40 cellular contexts compared by ENCODE assay signal in the genomic region with DNA sequence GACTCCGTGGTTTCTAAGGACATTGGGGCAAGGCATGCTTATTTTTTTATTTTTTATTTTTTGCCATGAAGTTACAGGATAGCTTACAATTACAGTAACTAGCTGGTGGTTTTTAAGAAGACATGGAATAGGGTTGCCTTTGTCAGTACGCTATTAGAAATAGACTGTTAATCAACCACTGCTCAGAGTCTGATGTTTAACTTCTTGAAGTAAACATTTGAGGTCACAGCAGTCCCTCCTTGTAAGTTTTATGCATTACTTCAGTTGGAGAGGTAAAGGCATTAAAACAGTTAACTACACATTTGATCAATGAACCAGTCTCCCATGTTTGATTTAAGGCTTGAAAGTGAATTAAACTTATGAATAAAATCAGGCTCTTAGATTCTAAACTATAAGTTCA. TPM values are rescaled to one million over a fixed set of nuclear protein-coding genes. Genes with fewer than 3 reads are reported as not detected.
"Had no signal": no experiment of that assay in that cellular context is flagged by ENCODE, and none has a peak within 500 bp of the region (broad histone marks: within the 10 kb centered on the region; RNA-seq: fewer than 3 reads in every experiment).

No MANE protein-coding gene starts in this region.

- H3K9me3 ChIP-seq: adrenal gland, breast epithelium, colonic mucosa, esophagus squamous epithelium, gastroesophageal sphincter, heart right ventricle had no signal

- DNase-seq: activated B cell treated with CpG ODN at 0.5 μM for 24 hours; activated CD4-positive, alpha-beta T cell treated with anti-CD3 and anti-CD28 coated beads for 48 hours; activated CD4-positive, alpha-beta T cell treated with anti-CD3 and anti-CD28 coated beads, Interleukin-2, amount 50 U/mL, for 1 hour; activated CD4-positive, alpha-beta T cell treated with anti-CD3 and anti-CD28 coated beads, Interleukin-2, amount 50 U/mL, for 48 hours; activated CD8-positive, alpha-beta memory T cell treated with anti-CD3 and anti-CD28 coated beads for 24 hours; activated CD8-positive, alpha-beta T cell treated with anti-CD3 and anti-CD28 coated beads for 36 hours; activated effector memory CD4-positive, alpha-beta T cell treated with Interleukin-2 at 50 U/mL for 16 hours; activated gamma-delta T cell treated with Interleukin-2 at 50 U/mL for 16 hours; activated naive CD4-positive, alpha-beta T cell treated with Interleukin-2 at 50 U/mL for 16 hours; activated naive CD8-positive, alpha-beta T cell treated with anti-CD3 and anti-CD28 coated beads for 36 hours; activated naive CD8-positive, alpha-beta T cell treated with anti-CD3 and anti-CD28 coated beads, Interleukin-2, amount 50 U/mL, for 24 hours; activated T-cell treated with anti-CD3 and anti-CD28 coated beads, Interleukin-2, amount 50 U/mL, for 4 hours; adrenal gland; amygdala; aorta; central memory CD4-positive, alpha-beta T cell; cerebellar nuclear complex; colonic mucosa; dorsolateral prefrontal cortex; effector memory CD4-positive, alpha-beta T cell; endodermal cell; esophagus squamous epithelium; foreskin melanocyte; heart right ventricle; T-helper 1 cell; T-helper 17 cell; T1000; WERI-Rb-1 had no signal

- H3K27ac ChIP-seq: adrenal gland, breast epithelium, cardiac muscle cell, colonic mucosa, dorsolateral prefrontal cortex, esophagus squamous epithelium, gastroesophageal sphincter, heart right ventricle, WERI-Rb-1 had no signal

- H3K36me3 ChIP-seq: adrenal gland, breast epithelium, cardiac muscle cell, colonic mucosa, esophagus squamous epithelium, gastroesophageal sphincter, heart right ventricle, WERI-Rb-1 had no signal

- H3K27me3 ChIP-seq: adrenal gland, breast epithelium, cardiac muscle cell, colonic mucosa, dorsolateral prefrontal cortex, esophagus squamous epithelium, gastroesophageal sphincter, heart right ventricle had no signal

- H3K9me3 Mint-ChIP-seq: activated B cell treated with CpG ODN at 0.5 μM for 24 hours; activated CD8-positive, alpha-beta T cell treated with anti-CD3 and anti-CD28 coated beads for 36 hours; activated naive CD4-positive, alpha-beta T cell treated with anti-CD3 and anti-CD28 coated beads, Interleukin-2, amount 50 U/mL, for 24 hours; activated naive CD8-positive, alpha-beta T cell treated with anti-CD3 and anti-CD28 coated beads for 36 hours; activated naive CD8-positive, alpha-beta T cell treated with anti-CD3 and anti-CD28 coated beads, Interleukin-2, amount 50 U/mL, for 24 hours; activated T-cell treated with anti-CD3 and anti-CD28 coated beads, Interleukin-2, amount 50 U/mL, for 4 hours; activated T-helper 17 cell treated with anti-CD3 and anti-CD28 coated beads, Interleukin-2, amount 50 U/mL, for 72 hours; brain; dendritic cell treated with granulocyte-macrophage colony-stimulating factor and Interleukin-4, amounts not matched to agents 40 ng/mL and 50 ng/mL, for 4 days; endodermal cell; T-helper 2 cell treated with Interferon-gamma antibody and Interleukin-4, amounts not matched to agents 5 μg/mL and 100 μg/mL, for 36 hours had no signal

- H3K4me3 ChIP-seq: adrenal gland, breast epithelium, cardiac muscle cell, colonic mucosa, dorsolateral prefrontal cortex, esophagus squamous epithelium, gastroesophageal sphincter, heart right ventricle had no signal

- H3K4me1 Mint-ChIP-seq: activated B cell treated with CpG ODN at 0.5 μM for 24 hours; activated naive CD4-positive, alpha-beta T cell treated with anti-CD3 and anti-CD28 coated beads, Interleukin-2, amount 50 U/mL, for 24 hours; activated naive CD8-positive, alpha-beta T cell treated with anti-CD3 and anti-CD28 coated beads for 36 hours; activated naive CD8-positive, alpha-beta T cell treated with anti-CD3 and anti-CD28 coated beads, Interleukin-2, amount 50 U/mL, for 24 hours; activated T-helper 17 cell treated with anti-CD3 and anti-CD28 coated beads, Interleukin-2, amount 50 U/mL, for 72 hours; T-helper 17 cell had no signal

- H3K4me1 ChIP-seq: adrenal gland, breast epithelium, colonic mucosa, esophagus squamous epithelium, gastroesophageal sphincter had no signal

- H3K27ac Mint-ChIP-seq: activated B cell treated with CpG ODN at 0.5 μM for 24 hours; activated CD8-positive, alpha-beta T cell treated with anti-CD3 and anti-CD28 coated beads for 36 hours; activated naive CD4-positive, alpha-beta T cell treated with anti-CD3 and anti-CD28 coated beads, Interleukin-2, amount 50 U/mL, for 24 hours; activated naive CD8-positive, alpha-beta T cell treated with anti-CD3 and anti-CD28 coated beads for 36 hours; activated naive CD8-positive, alpha-beta T cell treated with anti-CD3 and anti-CD28 coated beads, Interleukin-2, amount 50 U/mL, for 24 hours; activated T-helper 17 cell treated with anti-CD3 and anti-CD28 coated beads, Interleukin-2, amount 50 U/mL, for 72 hours; dendritic cell treated with granulocyte-macrophage colony-stimulating factor and Interleukin-4, amounts not matched to agents 40 ng/mL and 50 ng/mL, for 4 days; endodermal cell; T-helper 17 cell; T-helper 2 cell treated with Interferon-gamma antibody and Interleukin-4, amounts not matched to agents 5 μg/mL and 100 μg/mL, for 36 hours had no signal

- H3K27me3 Mint-ChIP-seq: brain had no signal

- H3K4me3 Mint-ChIP-seq: activated B cell treated with CpG ODN at 0.5 μM for 24 hours; activated CD8-positive, alpha-beta T cell treated with anti-CD3 and anti-CD28 coated beads for 36 hours; activated naive CD4-positive, alpha-beta T cell treated with anti-CD3 and anti-CD28 coated beads, Interleukin-2, amount 50 U/mL, for 24 hours; activated naive CD8-positive, alpha-beta T cell treated with anti-CD3 and anti-CD28 coated beads for 36 hours; activated naive CD8-positive, alpha-beta T cell treated with anti-CD3 and anti-CD28 coated beads, Interleukin-2, amount 50 U/mL, for 24 hours; activated T-cell treated with anti-CD3 and anti-CD28 coated beads, Interleukin-2, amount 50 U/mL, for 4 hours; activated T-helper 17 cell treated with anti-CD3 and anti-CD28 coated beads, Interleukin-2, amount 50 U/mL, for 72 hours; dendritic cell treated with granulocyte-macrophage colony-stimulating factor and Interleukin-4, amounts not matched to agents 40 ng/mL and 50 ng/mL, for 4 days; endodermal cell; T-helper 17 cell; T-helper 2 cell treated with Interferon-gamma antibody and Interleukin-4, amounts not matched to agents 5 μg/mL and 100 μg/mL, for 36 hours had no signal

- H3K36me3 Mint-ChIP-seq: activated naive CD4-positive, alpha-beta T cell treated with anti-CD3 and anti-CD28 coated beads, Interleukin-2, amount 50 U/mL, for 24 hours; activated naive CD8-positive, alpha-beta T cell treated with anti-CD3 and anti-CD28 coated beads for 36 hours; brain had no signal

- ATAC-seq: activated CD4-positive, CD25-positive, alpha-beta regulatory T cell treated with anti-CD3 and anti-CD28 coated beads, Interleukin-2, amount 50 U/mL, for 24 hours; activated CD8-positive, alpha-beta T cell treated with anti-CD3 and anti-CD28 coated beads for 36 hours; activated naive CD8-positive, alpha-beta T cell treated with anti-CD3 and anti-CD28 coated beads, Interleukin-2, amount 50 U/mL, for 24 hours; activated T-cell treated with anti-CD3 and anti-CD28 coated beads, Interleukin-2, amount 50 U/mL, for 4 hours; activated T-helper 17 cell treated with anti-CD3 and anti-CD28 coated beads, Interleukin-2, amount 50 U/mL, for 72 hours; gastroesophageal sphincter; heart right ventricle; T-helper 17 cell had no signal

RNA-seq across cellular contexts. Expression of gene SHCBP1L, which starts 19.3 kb away (rescaled TPM):
- total RNA-seq: activated B cell treated with CpG ODN at 0.5 μM for 24 hours; activated CD8-positive, alpha-beta T cell treated with anti-CD3 and anti-CD28 coated beads for 36 hours; activated naive CD8-positive, alpha-beta T cell treated with anti-CD3 and anti-CD28 coated beads for 36 hours; activated T-cell treated with anti-CD3 and anti-CD28 coated beads, Interleukin-2, amount 50 U/mL, for 4 hours; activated T-helper 17 cell treated with anti-CD3 and anti-CD28 coated beads, Interleukin-2, amount 50 U/mL, for 72 hours; adrenal gland; aorta; cardiac muscle cell; colonic mucosa; endodermal cell; fibroblast of lung; gastroesophageal sphincter; glomerular endothelial cell; heart right ventricle; T-helper 17 cell had no signal
- polyA plus RNA-seq: adrenal gland, aorta, cardiac muscle cell, esophagus, fibroblast of lung had no signal
